8 cellular contexts compared by ENCODE assay signal in genomic region chr1:185813401-185813979, GRCh38.
DNase-seq lines count a peak whose midpoint lies in the region; ATAC-seq, FAIRE-seq and TF ChIP-seq lines count a peak whose summit lies in the region.

No MANE protein-coding gene starts in this region.

- no peaks in the 10 kb centered on the region for H3K36me3 ChIP-seq in bronchial epithelial cell (ENCODE audit: control insufficient read depth, insufficient read depth, low read length)

- H3K27me3 ChIP-seq in bronchial epithelial cell (ENCODE audit: control insufficient read depth, insufficient read depth, low read length), result no peaks in the 10 kb centered on the region

- DNase-seq in SIG-M5 treated with dmso at 0.1 percent for 504 hours (lab: John Stamatoyannopoulos, UW; ENCODE audit: unreplicated experiment) (peak; percentile 64), SIG-M5 (lab: John Stamatoyannopoulos, UW) (no peak), NCI-H748 (lab: John Stamatoyannopoulos, UW; ENCODE audit: unreplicated experiment) (peak; percentile 28), bronchial epithelial cell (ENCODE audit: low read depth) (peak; percentile 65), midbrain (lab: John Stamatoyannopoulos, UW) (peak; percentile 2)

- FAIRE-seq in bronchial epithelial cell (lab: Jason Lieb, UNC), result no peak

- H3K4me3 ChIP-seq in bronchial epithelial cell (ENCODE audit: low read depth, low read length), result no peak overlapping the region

- ATAC-seq in HG02885 (IDR thresholded peaks at IDR 0.05; ENCODE audit: poor library complexity, unreplicated experiment), result peak; percentile 66
- ATAC-seq in HG03460 (IDR thresholded peaks at IDR 0.05; ENCODE audit: unreplicated experiment), result no peak
- no peak for ATAC-seq in GM19455 (IDR thresholded peaks at IDR 0.05; ENCODE audit: unreplicated experiment)

- peak; percentile 44 for TF ChIP-seq CTCF in bronchial epithelial cell (IDR thresholded peaks at IDR 0.05; ENCODE audit: insufficient read depth, low read length, severe bottlenecking)
